In genomic region chr6:30774701-30775100, GRCh38 we compare ENCODE assay signal across 1 cellular context.
TF ChIP-seq lines count a peak whose summit lies in the region.

No MANE protein-coding gene starts in this region.

TF ChIP-seq in IMR-90, 13 proteins besides CTCF, POLR2A, EP300 and RAD21:
- TF ChIP-seq BHLHE40 (IDR thresholded peaks at IDR 0.05; ENCODE audit: low read depth, low read length) = no peak
- TF ChIP-seq ELK1 (IDR thresholded peaks at IDR 0.05; ENCODE audit: borderline replicate concordance, low read depth, low read length) = no peak
- TF ChIP-seq CEBPB (IDR thresholded peaks at IDR 0.05; ENCODE audit: low read depth, low read length) = no peak
- no peak for TF ChIP-seq CHD1 (IDR thresholded peaks at IDR 0.05; ENCODE audit: low read depth, low read length)
- TF ChIP-seq FOS (IDR thresholded peaks at IDR 0.05; ENCODE audit: low read depth, low read length) = no peak
- TF ChIP-seq RCOR1 (IDR thresholded peaks at IDR 0.05; ENCODE audit: insufficient replicate concordance, low read length) = no peak
- TF ChIP-seq SMC3 (IDR thresholded peaks at IDR 0.05; ENCODE audit: low read depth, low read length) = no peak
- TF ChIP-seq MAFK (IDR thresholded peaks at IDR 0.05; ENCODE audit: low read depth, low read length) = no peak
- no peak for TF ChIP-seq MAZ (IDR thresholded peaks at IDR 0.05; ENCODE audit: borderline replicate concordance, low read depth, low read length)
- no peak for TF ChIP-seq NFE2L2 (IDR thresholded peaks at IDR 0.05; ENCODE audit: low read depth, low read length)
- no peak for TF ChIP-seq RFX5 (IDR thresholded peaks at IDR 0.05; ENCODE audit: low read depth, low read length)
- no peak for TF ChIP-seq USF2 (IDR thresholded peaks at IDR 0.05; ENCODE audit: low read depth, low read length)
- TF ChIP-seq MXI1 (IDR thresholded peaks at IDR 0.05; ENCODE audit: borderline replicate concordance, low read depth, low read length) = no peak
